Comparison of ENCODE assay signal across 3 cellular contexts in the genomic region with DNA sequence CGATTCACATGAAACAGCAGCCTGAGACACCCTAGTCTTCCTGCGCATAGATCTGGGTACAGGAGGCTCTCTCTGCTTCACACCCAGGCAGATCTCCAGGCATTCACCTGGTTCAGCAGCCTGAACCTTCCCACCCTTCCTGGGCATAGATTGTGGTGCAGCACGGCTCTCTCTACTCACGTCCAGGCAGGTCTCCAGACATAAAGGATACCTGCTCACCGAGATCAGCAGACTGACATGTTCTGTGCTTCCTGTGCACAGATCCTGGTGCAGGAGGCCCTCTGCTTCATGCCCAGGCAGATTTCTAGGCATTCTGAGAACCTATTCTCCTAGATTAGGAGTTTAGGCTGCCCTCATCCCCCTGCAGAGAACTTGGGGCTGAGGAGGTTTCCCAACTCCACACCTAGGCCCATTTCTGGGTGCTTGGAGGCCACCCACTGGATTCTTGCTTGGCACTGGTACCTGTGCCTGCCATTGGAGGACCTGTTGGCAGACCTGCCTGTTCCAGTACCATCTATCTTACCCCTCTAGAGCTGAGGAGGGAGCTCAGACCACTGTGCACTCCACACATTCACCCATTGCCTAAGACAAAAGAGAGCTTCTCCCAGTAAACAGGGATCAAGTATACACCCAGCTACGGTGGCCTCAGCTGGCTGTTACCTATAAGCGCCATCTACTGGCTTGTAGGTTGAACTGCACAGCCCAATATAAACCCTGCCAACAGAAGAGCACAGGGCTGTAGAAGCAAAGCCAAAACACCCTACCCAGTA.
TF ChIP-seq lines count a peak whose summit lies in the region.

No MANE protein-coding gene starts in this region.

TF ChIP-seq in GM23338, 12 proteins besides CTCF, POLR2A, EP300 and RAD21 (continues in another document):
- TF ChIP-seq, protein P1, sequence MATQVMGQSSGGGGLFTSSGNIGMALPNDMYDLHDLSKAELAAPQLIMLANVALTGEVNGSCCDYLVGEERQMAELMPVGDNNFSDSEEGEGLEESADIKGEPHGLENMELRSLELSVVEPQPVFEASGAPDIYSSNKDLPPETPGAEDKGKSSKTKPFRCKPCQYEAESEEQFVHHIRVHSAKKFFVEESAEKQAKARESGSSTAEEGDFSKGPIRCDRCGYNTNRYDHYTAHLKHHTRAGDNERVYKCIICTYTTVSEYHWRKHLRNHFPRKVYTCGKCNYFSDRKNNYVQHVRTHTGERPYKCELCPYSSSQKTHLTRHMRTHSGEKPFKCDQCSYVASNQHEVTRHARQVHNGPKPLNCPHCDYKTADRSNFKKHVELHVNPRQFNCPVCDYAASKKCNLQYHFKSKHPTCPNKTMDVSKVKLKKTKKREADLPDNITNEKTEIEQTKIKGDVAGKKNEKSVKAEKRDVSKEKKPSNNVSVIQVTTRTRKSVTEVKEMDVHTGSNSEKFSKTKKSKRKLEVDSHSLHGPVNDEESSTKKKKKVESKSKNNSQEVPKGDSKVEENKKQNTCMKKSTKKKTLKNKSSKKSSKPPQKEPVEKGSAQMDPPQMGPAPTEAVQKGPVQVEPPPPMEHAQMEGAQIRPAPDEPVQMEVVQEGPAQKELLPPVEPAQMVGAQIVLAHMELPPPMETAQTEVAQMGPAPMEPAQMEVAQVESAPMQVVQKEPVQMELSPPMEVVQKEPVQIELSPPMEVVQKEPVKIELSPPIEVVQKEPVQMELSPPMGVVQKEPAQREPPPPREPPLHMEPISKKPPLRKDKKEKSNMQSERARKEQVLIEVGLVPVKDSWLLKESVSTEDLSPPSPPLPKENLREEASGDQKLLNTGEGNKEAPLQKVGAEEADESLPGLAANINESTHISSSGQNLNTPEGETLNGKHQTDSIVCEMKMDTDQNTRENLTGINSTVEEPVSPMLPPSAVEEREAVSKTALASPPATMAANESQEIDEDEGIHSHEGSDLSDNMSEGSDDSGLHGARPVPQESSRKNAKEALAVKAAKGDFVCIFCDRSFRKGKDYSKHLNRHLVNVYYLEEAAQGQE (IDR thresholded peaks at IDR 0.05; ENCODE audit: unreplicated experiment) = no peak

TF ChIP-seq in IMR-90, 13 proteins besides CTCF, POLR2A, EP300 and RAD21:
- TF ChIP-seq, protein P2, sequence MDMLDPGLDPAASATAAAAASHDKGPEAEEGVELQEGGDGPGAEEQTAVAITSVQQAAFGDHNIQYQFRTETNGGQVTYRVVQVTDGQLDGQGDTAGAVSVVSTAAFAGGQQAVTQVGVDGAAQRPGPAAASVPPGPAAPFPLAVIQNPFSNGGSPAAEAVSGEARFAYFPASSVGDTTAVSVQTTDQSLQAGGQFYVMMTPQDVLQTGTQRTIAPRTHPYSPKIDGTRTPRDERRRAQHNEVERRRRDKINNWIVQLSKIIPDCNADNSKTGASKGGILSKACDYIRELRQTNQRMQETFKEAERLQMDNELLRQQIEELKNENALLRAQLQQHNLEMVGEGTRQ (IDR thresholded peaks at IDR 0.05; ENCODE audit: low read depth, low read length) = no peak
- peak; percentile 37; the same call in 1 of the 2 replicates for TF ChIP-seq SMC3 (IDR thresholded peaks at IDR 0.05; ENCODE audit: low read depth, low read length)
TF ChIP-seq in IMR-90: peak in this region for 1.

TF ChIP-seq in neural cell, 6 proteins besides CTCF, POLR2A, EP300 and RAD21:
- TF ChIP-seq SMC3 (conservative IDR thresholded peaks at IDR 0.05; ENCODE audit: poor library complexity) (no peak), POLR2AphosphoS5 (IDR thresholded peaks at IDR 0.05) (no peak), MXI1 (conservative IDR thresholded peaks at IDR 0.05; ENCODE audit: poor library complexity, severe bottlenecking) (no peak), EZH2 (IDR thresholded peaks at IDR 0.05; ENCODE audit: borderline replicate concordance, insufficient read depth, low read length, poor library complexity, severe bottlenecking) (no peak), TAF1 (IDR thresholded peaks at IDR 0.05; ENCODE audit: low read depth) (no peak)
- TF ChIP-seq, protein P1 (IDR thresholded peaks at IDR 0.05; ENCODE audit: borderline replicate concordance) = no peak
TF ChIP-seq in neural cell: peak in this region for 0.
